ENCODE assay signal across 18 cellular contexts in genomic region chr2:73965053-73965452, GRCh38.
"Had no signal": no experiment of that assay in that cellular context is flagged by ENCODE, and none has a peak within 500 bp of the region (broad histone marks: within the 10 kb centered on the region; RNA-seq: fewer than 3 reads in every experiment).

No MANE protein-coding gene starts in this region.

- H3K4me3 Mint-ChIP-seq: endodermal cell had no signal

- H3K27me3 Mint-ChIP-seq: activated naive CD8-positive, alpha-beta T cell; naive thymus-derived CD4-positive, alpha-beta T cell had no signal

- DNase-seq: activated CD4-positive, alpha-beta T cell treated with anti-CD3 and anti-CD28 coated beads for 4 hours; activated CD4-positive, CD25-positive, alpha-beta regulatory T cell; activated gamma-delta T cell treated with Interleukin-2 at 50 U/mL for 16 hours; activated T-cell treated with anti-CD3 and anti-CD28 coated beads, Interleukin-2, amount 50 U/mL, for 48 hours; amygdala; colonic mucosa; endodermal cell; head of caudate nucleus; hypothalamus; left ventricle myocardium inferior; naive thymus-derived CD4-positive, alpha-beta T cell; ovary; spleen; stimulated activated CD4-positive, alpha-beta T cell treated with anti-CD3 and anti-CD28 coated beads, Interleukin-4, amount 100 ng/mL, for 24 hours; transverse colon; uterus had no signal

- ATAC-seq: gastroesophageal sphincter; naive thymus-derived CD4-positive, alpha-beta T cell had no signal

- H3K27ac Mint-ChIP-seq: endodermal cell had no signal
